3 cellular contexts compared by ENCODE assay signal in the genomic region with DNA sequence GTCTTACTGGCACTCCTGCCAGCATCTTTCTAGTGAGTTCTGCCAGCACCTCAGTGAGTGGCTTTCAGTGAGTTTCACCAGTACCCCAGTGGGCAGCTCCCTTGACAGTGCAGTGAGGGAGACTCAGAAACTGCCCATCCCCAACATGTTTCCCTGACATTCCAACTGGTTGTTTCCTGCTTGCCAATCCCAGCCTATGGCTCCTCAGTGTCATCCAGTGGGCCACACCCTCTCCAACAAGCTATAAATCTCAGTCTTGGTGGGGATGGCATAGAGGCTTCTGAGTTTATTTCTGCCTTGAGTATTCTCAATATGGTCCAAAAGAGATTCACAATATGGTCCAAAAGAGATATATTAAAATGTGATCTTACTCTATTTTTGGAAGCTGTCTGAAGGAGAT.
"Had no signal": no experiment of that assay in that cellular context is flagged by ENCODE, and none has a peak within 500 bp of the region (broad histone marks: within the 10 kb centered on the region; RNA-seq: fewer than 3 reads in every experiment).

No MANE protein-coding gene starts in this region.

- ATAC-seq: GM12878 had no signal

- DNase-seq: GDM1, GF-D8 had no signal

- H3K4me3 ChIP-seq: GM12878 had no signal
